Comparison of ENCODE assay signal across 8 cellular contexts in the genomic region with DNA sequence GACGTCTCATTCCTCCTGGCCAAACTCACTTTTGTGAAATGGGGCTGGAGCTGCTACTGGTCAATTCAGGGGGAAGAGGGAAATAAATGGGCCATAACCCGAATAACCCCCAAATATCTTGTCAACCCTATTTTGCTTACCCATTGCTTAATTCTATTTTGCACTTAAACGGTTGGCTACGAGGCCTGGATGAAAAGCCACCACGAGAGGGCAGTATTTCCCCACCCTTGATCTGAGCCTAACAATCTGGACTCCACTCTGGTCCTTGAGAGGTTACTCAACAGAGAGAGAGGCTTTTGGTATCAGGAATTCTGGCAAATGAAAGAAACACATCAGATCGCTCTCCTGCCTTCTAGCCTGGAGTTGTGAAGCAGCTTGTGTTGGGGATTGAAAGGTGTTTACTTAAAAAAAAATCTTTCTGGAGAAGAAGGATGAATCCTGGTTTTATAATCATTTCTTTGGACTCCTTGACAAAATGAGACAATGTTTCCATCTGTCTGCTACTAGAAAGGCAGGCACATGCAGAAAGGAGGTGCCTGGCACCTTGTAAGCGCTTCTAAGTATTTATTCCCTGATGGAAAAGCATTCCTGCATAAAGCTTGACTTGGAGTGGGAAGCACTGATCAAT. TPM values are rescaled to one million over a fixed set of nuclear protein-coding genes. Genes with fewer than 3 reads are reported as not detected.
DNase-seq lines count a peak whose midpoint lies in the region; ATAC-seq and TF ChIP-seq lines count a peak whose summit lies in the region.

No MANE protein-coding gene starts in this region.

- H3K27me3 Mint-ChIP-seq in activated T-helper 2 cell treated with anti-CD3 and anti-CD28 coated beads, Interferon-gamma antibody, Interleukin-2, Interleukin-4, amounts not matched to agents 10 μg/mL and 5 μg/mL and 100 μg/mL, durations not matched to agents 14 hours and 24 hours and 36 hours (ENCODE audit: low read depth): peaks cover 4% of the 10 kb centered on the region

- H3K27ac ChIP-seq in osteoblast (ENCODE audit: low read depth, low read length) (no peak overlapping the region), transverse colon (no peak overlapping the region)

- H2AFZ ChIP-seq in osteoblast (ENCODE audit: low read length): no peak overlapping the region

- H3K36me3 ChIP-seq in osteoblast (ENCODE audit: insufficient read depth, low read length) (no peaks in the 10 kb centered on the region), transverse colon (no peaks in the 10 kb centered on the region)

- 0 to 19% methylated on average over 1 to 7 of the region's 7 CpGs for WGBS in transverse colon (ENCODE audit: low coverage in 1 of 2), 2 donors

- H3K4me1 ChIP-seq in osteoblast (ENCODE audit: insufficient read depth, low read length) (no peaks in the 10 kb centered on the region), transverse colon (no peaks in the 10 kb centered on the region)

- H3K9me3 ChIP-seq in osteoblast (ENCODE audit: low read depth, low read length): no peaks in the 10 kb centered on the region
- no peaks in the 10 kb centered on the region for H3K9me3 ChIP-seq in transverse colon

- in situ Hi-C loops in G401 (cut with HindIII; ENCODE audit: low sequenced_read_pairs) (no loop called here), transverse colon (cut with MboI; ENCODE audit: low pct_ligation_motif_present in 1 of 4, low pct_unique_long_range_greater_than_20kb in 1 of 4, low sequenced_read_pairs in 3 of 4) (loop anchor here in 2 of 4 donors (10.0 to 25.0 kb wide), 2 partner anchors 622 to 625 kb away; no protein-coding TSS in a partner anchor)

- H4K20me1 ChIP-seq in osteoblast (ENCODE audit: insufficient read depth, low read length): no peaks in the 10 kb centered on the region

- H3K4me3 Mint-ChIP-seq in activated T-helper 2 cell treated with anti-CD3 and anti-CD28 coated beads, Interferon-gamma antibody, Interleukin-2, Interleukin-4, amounts not matched to agents 10 μg/mL and 5 μg/mL and 100 μg/mL, durations not matched to agents 14 hours and 24 hours and 36 hours (ENCODE audit: low read depth): no peak overlapping the region

- no peak overlapping the region for H3K27ac Mint-ChIP-seq in activated T-helper 2 cell treated with anti-CD3 and anti-CD28 coated beads, Interferon-gamma antibody, Interleukin-2, Interleukin-4, amounts not matched to agents 10 μg/mL and 5 μg/mL and 100 μg/mL, durations not matched to agents 14 hours and 24 hours and 36 hours

- H3K4me2 ChIP-seq in osteoblast (ENCODE audit: insufficient read depth, low read length): no peak overlapping the region

- TF ChIP-seq CTCF in LNCaP clone FGC (IDR thresholded peaks at IDR 0.05; ENCODE audit: control insufficient read depth, extremely low read depth, insufficient read depth) (peak; percentile 95), fibroblast of villous mesenchyme (IDR thresholded peaks at IDR 0.05; ENCODE audit: insufficient read depth, low read depth, low read length) (peak; percentile 95), osteoblast (IDR thresholded peaks at IDR 0.05; ENCODE audit: extremely low read depth, low read depth, low read length) (peak; percentile 97), transverse colon (IDR thresholded peaks at IDR 0.05) (peak; percentile 71 to 90 (median 80))

- TF ChIP-seq EP300 in transverse colon (IDR thresholded peaks at IDR 0.05; ENCODE audit: low read depth): no peak

- H3K4me3 ChIP-seq in LNCaP clone FGC (ENCODE audit: low read depth, low read length): no peak overlapping the region
- no peak overlapping the region for H3K4me3 ChIP-seq in fibroblast of villous mesenchyme (ENCODE audit: low read depth, low read length)
- H3K4me3 ChIP-seq in osteoblast (ENCODE audit: insufficient read depth, low read length): no peak overlapping the region
- H3K4me3 ChIP-seq in transverse colon: no peak overlapping the region

- no peaks in the 10 kb centered on the region for H3K36me3 Mint-ChIP-seq in activated T-helper 2 cell treated with anti-CD3 and anti-CD28 coated beads, Interferon-gamma antibody, Interleukin-2, Interleukin-4, amounts not matched to agents 10 μg/mL and 5 μg/mL and 100 μg/mL, durations not matched to agents 14 hours and 24 hours and 36 hours (ENCODE audit: low read depth)

- H3K79me2 ChIP-seq in osteoblast (ENCODE audit: insufficient read depth, low read length): no peaks in the 10 kb centered on the region

- no peaks in the 10 kb centered on the region for H3K27me3 ChIP-seq in osteoblast (ENCODE audit: insufficient read depth, low read length)
- H3K27me3 ChIP-seq in transverse colon: peaks cover 3% of the 10 kb centered on the region

- no peaks in the 10 kb centered on the region for H3K9me3 Mint-ChIP-seq in activated T-helper 2 cell treated with anti-CD3 and anti-CD28 coated beads, Interferon-gamma antibody, Interleukin-2, Interleukin-4, amounts not matched to agents 10 μg/mL and 5 μg/mL and 100 μg/mL, durations not matched to agents 14 hours and 24 hours and 36 hours

- intact Hi-C loops in activated T-helper 2 cell treated with anti-CD3 and anti-CD28 coated beads, Interferon-gamma antibody, Interleukin-2, Interleukin-4, amounts not matched to agents 10 μg/mL and 5 μg/mL and 100 μg/mL, durations not matched to agents 14 hours and 24 hours and 36 hours (cut with micrococcal nuclease): loop anchor here (2.0 to 5.0 kb wide), 2 partner anchors 374 to 625 kb away; no protein-coding TSS in a partner anchor
- intact Hi-C loops in transverse colon (cut with DNase I; ENCODE audit: low total_unique reads): no loop called here

- no peak for ATAC-seq in HG03521 (IDR thresholded peaks at IDR 0.05; ENCODE audit: unreplicated experiment)

- H3K4me1 Mint-ChIP-seq in activated T-helper 2 cell treated with anti-CD3 and anti-CD28 coated beads, Interferon-gamma antibody, Interleukin-2, Interleukin-4, amounts not matched to agents 10 μg/mL and 5 μg/mL and 100 μg/mL, durations not matched to agents 14 hours and 24 hours and 36 hours (ENCODE audit: low read depth): no peaks in the 10 kb centered on the region

- TF ChIP-seq POLR2A in transverse colon (IDR thresholded peaks at IDR 0.05): no peak

- DNase-seq in G401 (ENCODE audit: low spot score) (peak; percentile 94), LNCaP clone FGC (ENCODE audit: low read depth) (peak; percentile 35), RPMI8226 (peak; percentile 76), fibroblast of villous mesenchyme (ENCODE audit: low read depth) (peak; percentile 77), osteoblast (ENCODE audit: insufficient read length, low spot score, missing footprints) (peak; percentile 97), transverse colon (peak; percentile 69)
- peak; percentile 30 for DNase-seq in activated T-helper 2 cell treated with anti-CD3 and anti-CD28 coated beads, Interferon-gamma antibody, Interleukin-2, Interleukin-4, amounts not matched to agents 10 μg/mL and 5 μg/mL and 100 μg/mL, durations not matched to agents 14 hours and 24 hours and 36 hours (ENCODE audit: low spot score)

RNA-seq across cellular contexts. Expression of a gene that starts 22.4 kb away (rescaled TPM):
- 43.5 and 58.9 TPM in 2 replicates for total RNA-seq in G401 (2014; rRNA removed; shearing (Covaris generic))
- total RNA-seq in activated T-helper 2 cell treated with anti-CD3 and anti-CD28 coated beads, Interferon-gamma antibody, Interleukin-2, Interleukin-4, amounts not matched to agents 10 μg/mL and 5 μg/mL and 100 μg/mL, durations not matched to agents 14 hours and 24 hours and 36 hours: 24.3 and 27.3 TPM in 2 replicates
- total RNA-seq in fibroblast of villous mesenchyme: 48.4 and 72.5 TPM in 2 replicates
- 72.8 and 81.1 TPM in 2 replicates for total RNA-seq in osteoblast
- total RNA-seq in transverse colon: 10 to 100 TPM; 31.6 to 56.9 (median 36.8) TPM

Comparison
In these comparisons a context has a peak if more than half of its experiments do, and no peak if none do; other contexts are left out.
1. DNase-seq: peak in every context shown above with its lines; median percentile 97 in osteoblast; 94 in G401; 77 in fibroblast of villous mesenchyme; 76 in RPMI8226; 69 in transverse colon; 35 in LNCaP clone FGC; 30 in activated T-helper 2 cell treated with anti-CD3 and anti-CD28 coated beads, Interferon-gamma antibody, Interleukin-2, Interleukin-4, amounts not matched to agents 10 μg/mL and 5 μg/mL and 100 μg/mL, durations not matched to agents 14 hours and 24 hours and 36 hours.